In the genomic region with DNA sequence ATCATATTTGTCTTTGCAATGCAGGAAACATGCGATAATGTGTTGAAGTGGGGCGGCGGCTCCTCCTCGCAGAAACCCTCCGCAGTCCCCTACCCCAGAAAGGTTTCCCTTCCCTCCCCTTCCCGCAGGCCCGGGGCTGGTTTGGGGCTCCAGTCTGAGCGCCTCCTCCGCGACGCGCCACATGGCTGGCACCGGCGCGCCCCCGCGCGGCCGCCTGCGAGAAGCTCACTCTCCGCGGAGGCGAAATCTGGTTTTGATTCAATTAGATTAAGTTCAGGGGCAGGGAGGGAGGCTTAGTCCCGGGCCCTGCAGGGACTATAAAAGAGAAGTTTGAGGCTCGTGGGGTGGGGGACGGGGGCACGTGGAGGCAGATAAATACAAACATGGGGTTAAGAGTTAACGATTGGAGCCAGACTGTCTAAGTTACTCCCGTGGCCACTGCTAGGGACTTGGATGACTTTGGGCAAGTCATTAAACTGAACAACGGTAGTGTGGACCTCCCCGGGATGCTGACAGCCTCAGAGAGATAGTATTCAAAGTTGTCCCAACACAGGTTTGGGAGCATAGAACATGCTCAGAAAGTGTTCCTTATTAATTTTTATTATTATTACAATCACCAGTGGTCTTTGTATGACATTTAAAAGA, we compare ENCODE assay signal across 8 cellular contexts.
A peak's percentile ranks its signal among the peaks of the same experiment; 100 is the strongest.
DNase-seq lines count a peak whose midpoint lies in the region; ATAC-seq lines count a peak whose summit lies in the region.

No MANE protein-coding gene starts in this region.

- no peaks in the 10 kb centered on the region for H3K9me3 ChIP-seq in effector memory CD4-positive, alpha-beta T cell (ENCODE audit: control insufficient read depth, low read length)

- no peak overlapping the region for H3K27ac ChIP-seq in effector memory CD4-positive, alpha-beta T cell (ENCODE audit: insufficient read depth, low read length, poor library complexity, severe bottlenecking)

- peaks cover 3% of the 10 kb centered on the region for H3K27me3 ChIP-seq in H7 (ENCODE audit: control insufficient read depth, insufficient read depth, low read length)
- peaks cover 6% of the 10 kb centered on the region for H3K27me3 ChIP-seq in effector memory CD4-positive, alpha-beta T cell (replicated peaks; ENCODE audit: control insufficient read depth, insufficient read depth, low read length, poor library complexity, severe bottlenecking)

- H3K4me3 ChIP-seq in H7 (ENCODE audit: insufficient read depth, low read depth, low read length) = no peak overlapping the region
- H3K4me3 ChIP-seq in effector memory CD4-positive, alpha-beta T cell (ENCODE audit: insufficient read depth, low read depth, low read length, poor library complexity, severe bottlenecking) = no peak overlapping the region

- DNase-seq in ELR (ENCODE audit: low read depth) (peak; percentile 40), H7 (peak; percentile 88), NCI-H2029 treated with DMSO at 0.1 percent for 48 hours (lab: John Stamatoyannopoulos, UW) (peak; percentile 4), medulla oblongata (ENCODE audit: extremely low spot score) (peak; percentile 72)
- peak; percentile 52 to 67 for DNase-seq in activated CD4-positive, alpha-beta T cell treated with anti-CD3 and anti-CD28 coated beads, Interleukin-2, amount 50 U/mL, for 48 hours
- DNase-seq in effector memory CD4-positive, alpha-beta T cell = peak in 2 of 3 donors; percentile 2 to 3
- DNase-seq in stimulated activated CD8-positive, alpha-beta memory T cell treated with anti-CD3 and anti-CD28 coated beads, Interleukin-15, amount 100 ng/mL, for 24 hours (ENCODE audit: low read depth) = peak; percentile 18

- no peaks in the 10 kb centered on the region for H3K36me3 ChIP-seq in H7 (replicated peaks; ENCODE audit: control insufficient read depth, insufficient read depth, low read length)
- no peaks in the 10 kb centered on the region for H3K36me3 ChIP-seq in effector memory CD4-positive, alpha-beta T cell (ENCODE audit: control insufficient read depth, insufficient read depth, low read length)

- H3K4me1 ChIP-seq in effector memory CD4-positive, alpha-beta T cell (ENCODE audit: control insufficient read depth, insufficient read depth, low read length, poor library complexity, severe bottlenecking) = no peaks in the 10 kb centered on the region

- no peak for ATAC-seq in HG03571 (IDR thresholded peaks at IDR 0.05; ENCODE audit: unreplicated experiment)

Comparison
In these comparisons a context has a peak if more than half of its experiments do, and no peak if none do; other contexts are left out.
1. DNase-seq: peak in every context shown above with its lines; median percentile 88 in H7; 72 in medulla oblongata; 60 in activated CD4-positive, alpha-beta T cell treated with anti-CD3 and anti-CD28 coated beads, Interleukin-2, amount 50 U/mL, for 48 hours; 40 in ELR; 18 in stimulated activated CD8-positive, alpha-beta memory T cell treated with anti-CD3 and anti-CD28 coated beads, Interleukin-15, amount 100 ng/mL, for 24 hours; 4 in NCI-H2029 treated with DMSO at 0.1 percent for 48 hours; 2 in effector memory CD4-positive, alpha-beta T cell.